27 cellular contexts compared by ENCODE assay signal in genomic region chr5:20574576-20574975, GRCh38.
"Had no signal": no experiment of that assay in that cellular context is flagged by ENCODE, and none has a peak within 500 bp of the region (broad histone marks: within the 10 kb centered on the region; RNA-seq: fewer than 3 reads in every experiment).

No MANE protein-coding gene starts in this region.

- H3K4me1 Mint-ChIP-seq: central memory CD8-positive, alpha-beta T cell; naive B cell; stimulated activated naive CD8-positive, alpha-beta T cell treated with anti-CD3 and anti-CD28 coated beads, Interleukin-15, amount 100 ng/mL, for 72 hours had no signal

- H3K4me3 ChIP-seq: coronary artery, esophagus muscularis mucosa, gastroesophageal sphincter, heart right ventricle, left lung, mucosa of descending colon, right lobe of liver, thyroid gland had no signal

- H3K36me3 ChIP-seq: esophagus muscularis mucosa, gastroesophageal sphincter, heart right ventricle, left lung, right lobe of liver, thyroid gland had no signal

- H3K27me3 Mint-ChIP-seq: central memory CD8-positive, alpha-beta T cell; naive B cell; natural killer cell treated with Interleukin-12 subunit alpha and Interleukin-12 subunit beta and Interleukin-15 and Interleukin-18, amount 100 ng/mL, for 72 hours; stimulated activated naive CD8-positive, alpha-beta T cell treated with anti-CD3 and anti-CD28 coated beads, Interleukin-15, amount 100 ng/mL, for 72 hours had no signal

- H3K27me3 ChIP-seq: esophagus muscularis mucosa, foreskin keratinocyte, gastroesophageal sphincter, heart right ventricle, left lung, right lobe of liver, thyroid gland had no signal

- H3K9me3 ChIP-seq: esophagus muscularis mucosa, gastroesophageal sphincter, left lung, right lobe of liver, thyroid gland had no signal

- H3K27ac ChIP-seq: coronary artery, esophagus muscularis mucosa, foreskin keratinocyte, gastroesophageal sphincter, heart right ventricle, left lung, right lobe of liver, thyroid gland had no signal

- H3K27ac Mint-ChIP-seq: endodermal cell; mesothelial cell of epicardium; naive B cell; natural killer cell treated with Interleukin-12 subunit alpha and Interleukin-12 subunit beta and Interleukin-15 and Interleukin-18, amount 100 ng/mL, for 72 hours; stimulated activated naive CD8-positive, alpha-beta T cell treated with anti-CD3 and anti-CD28 coated beads, Interleukin-15, amount 100 ng/mL, for 72 hours had no signal

- ATAC-seq: foreskin keratinocyte; gastroesophageal sphincter; heart right ventricle; left cardiac atrium; left lung; mucosa of descending colon; natural killer cell treated with Interleukin-12 subunit alpha and Interleukin-12 subunit beta and Interleukin-15 and Interleukin-18, amount 100 ng/mL, for 72 hours; right lobe of liver; stimulated activated naive CD8-positive, alpha-beta T cell treated with anti-CD3 and anti-CD28 coated beads, Interleukin-15, amount 100 ng/mL, for 72 hours had no signal

- H3K9me3 Mint-ChIP-seq: endodermal cell had no signal

- H3K4me1 ChIP-seq: esophagus muscularis mucosa, foreskin keratinocyte, gastroesophageal sphincter, heart right ventricle, left lung, right lobe of liver, thyroid gland had no signal

- H3K4me3 Mint-ChIP-seq: central memory CD8-positive, alpha-beta T cell; endodermal cell; mesothelial cell of epicardium; naive B cell; natural killer cell treated with Interleukin-12 subunit alpha and Interleukin-12 subunit beta and Interleukin-15 and Interleukin-18, amount 100 ng/mL, for 72 hours; stimulated activated naive CD8-positive, alpha-beta T cell treated with anti-CD3 and anti-CD28 coated beads, Interleukin-15, amount 100 ng/mL, for 72 hours had no signal

- DNase-seq: dermis blood vessel endothelial cell; effector CD4-positive, alpha-beta T cell; endodermal cell; foreskin keratinocyte; glutamatergic neuron; heart right ventricle; hippocampal formation; left cardiac atrium; left lung; mesenchymal stem cell; mucosa of descending colon; naive B cell; nucleus accumbens; right lobe of liver; small intestine; stimulated activated CD4-positive, alpha-beta T cell treated with anti-CD3 and anti-CD28 coated beads, Interleukin-15, amount 100 ng/mL, for 24 hours; stimulated activated CD4-positive, alpha-beta T cell treated with anti-CD3 and anti-CD28 coated beads, Interleukin-2, amount 100 ng/mL, for 48 hours; stimulated activated naive CD4-positive, alpha-beta T cell; stimulated activated naive CD8-positive, alpha-beta T cell treated with anti-CD3 and anti-CD28 coated beads, Interleukin-15, amount 100 ng/mL, for 72 hours; thyroid gland; trophoblast cell had no signal

- H3K36me3 Mint-ChIP-seq: mesothelial cell of epicardium, naive B cell had no signal
